In the genomic region with DNA sequence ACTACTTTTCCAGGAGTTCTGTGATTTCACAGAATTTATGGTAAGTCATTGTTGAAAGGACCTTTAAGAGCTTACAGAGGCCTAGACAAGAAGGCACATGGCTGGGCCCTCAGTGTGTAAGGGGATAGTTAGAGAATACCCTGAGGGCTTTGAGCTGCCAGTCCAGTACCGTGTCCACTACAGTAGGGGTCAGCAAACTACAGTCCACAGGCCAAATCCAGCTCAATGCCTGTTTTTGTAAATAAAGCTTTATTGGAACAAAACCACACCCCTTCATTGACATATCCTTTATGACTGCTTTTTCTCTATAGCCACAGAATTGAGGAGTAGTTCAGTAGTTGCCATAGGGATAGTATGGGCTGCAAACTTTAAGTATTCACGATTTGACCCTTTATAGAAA, we compare ENCODE assay signal across 1 cellular context.
TF ChIP-seq lines count a peak whose summit lies in the region.

No MANE protein-coding gene starts in this region.

TF ChIP-seq in endothelial cell of umbilical vein, 7 proteins besides CTCF, POLR2A, EP300 and RAD21 (continued from another document):
- TF ChIP-seq EZH2 (IDR thresholded peaks at IDR 0.05; ENCODE audit: borderline replicate concordance, low read depth, low read length, severe bottlenecking) (no peak), GATA2 (IDR thresholded peaks at IDR 0.05; ENCODE audit: insufficient read depth, insufficient read length, low read depth, low read length) (no peak), FOS (IDR thresholded peaks at IDR 0.05; ENCODE audit: borderline replicate concordance, insufficient read depth, low read length) (no peak)
TF ChIP-seq in endothelial cell of umbilical vein: peak in this region for 0.
